Comparison of ENCODE assay signal across 9 cellular contexts in the genomic region with DNA sequence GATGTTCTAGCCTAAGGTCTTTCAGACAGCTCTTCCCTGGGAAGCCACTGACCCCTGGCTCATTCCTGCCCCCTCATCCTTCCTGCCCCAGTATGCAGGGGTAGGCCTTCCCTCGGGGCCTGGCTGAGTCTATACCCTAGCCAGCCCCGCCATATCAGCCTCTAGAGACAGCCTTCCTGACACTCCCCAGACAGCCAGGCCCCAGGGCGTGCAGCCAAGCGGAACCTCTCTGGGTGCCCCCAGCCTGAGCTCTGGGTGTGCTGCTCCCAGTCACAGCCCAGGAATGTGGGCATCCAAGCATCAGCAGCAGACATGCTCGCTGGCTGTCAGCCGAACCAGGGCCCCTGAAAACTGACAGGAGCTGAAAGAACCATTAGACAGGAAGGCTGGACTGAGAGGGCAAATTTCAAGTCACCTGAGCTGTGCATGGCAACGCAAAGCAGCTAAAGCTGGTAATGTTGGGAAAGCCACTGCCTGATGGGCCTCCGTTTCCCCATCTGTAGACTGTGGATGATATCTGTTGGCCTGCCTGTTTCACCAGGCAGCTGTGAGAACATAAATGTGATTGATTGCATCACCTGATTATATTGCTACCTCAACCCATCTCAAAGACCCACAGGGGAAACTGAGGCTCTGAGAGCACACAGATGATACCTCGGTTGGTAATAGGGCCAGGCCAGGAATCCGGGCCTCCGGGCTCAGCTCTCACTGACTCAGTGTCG.
DNase-seq lines count a peak whose midpoint lies in the region; ATAC-seq and TF ChIP-seq lines count a peak whose summit lies in the region.
"Had no signal": no experiment of that assay in that cellular context is flagged by ENCODE, and none has a peak within 500 bp of the region (broad histone marks: within the 10 kb centered on the region; RNA-seq: fewer than 3 reads in every experiment).

No MANE protein-coding gene starts in this region.

- H3K9me3 Mint-ChIP-seq in endodermal cell: peaks cover 7% of the 10 kb centered on the region

- H3K4me1 ChIP-seq in PC-3 (ENCODE audit: insufficient read depth, low read length) (peaks cover 16% of the 10 kb centered on the region), endodermal cell (ENCODE audit: control insufficient read depth, insufficient read depth, low read length) (no peaks in the 10 kb centered on the region)

- H3K4me3 ChIP-seq in AG09309 (ENCODE audit: control insufficient read depth, low read depth, low read length) (no peak overlapping the region), PC-3 (ENCODE audit: low read length) (no peak overlapping the region), fibroblast of pulmonary artery (replicated peaks; ENCODE audit: low read depth, low read length) (no peak overlapping the region), endodermal cell (ENCODE audit: low read length) (no peak overlapping the region)

- DNase-seq in AG09309 (ENCODE audit: low read depth): peak; percentile 18
- DNase-seq in PC-3: peak; percentile 98
- peak; percentile 84 for DNase-seq in fibroblast of pulmonary artery (ENCODE audit: low read depth)
- DNase-seq in non-pigmented ciliary epithelial cell (ENCODE audit: low read depth): peak; percentile 43
- no peak for DNase-seq in endodermal cell
- no peak for DNase-seq in SKM-1 (lab: John Stamatoyannopoulos, UW; ENCODE audit: unreplicated experiment)
- no peak for DNase-seq in NCI-H524 (lab: John Stamatoyannopoulos, UW)
- no peak for DNase-seq in activated CD4-positive, alpha-beta T cell treated with anti-CD3 and anti-CD28 coated beads, Interleukin-2, amount 50 U/mL, for 4 hours
- DNase-seq: DMS79 treated with DMSO at 0.1 percent for 48 hours had no signal

- CTCF ChIA-PET in PC-3 (lab: Charles Lee): interaction anchor here (0.6 kb wide), 1 partner anchor 386 kb away, joined by 3 read pairs; no protein-coding TSS in a partner anchor

- no peaks in the 10 kb centered on the region for H3K27me3 ChIP-seq in PC-3 (ENCODE audit: low read length)
- no peaks in the 10 kb centered on the region for H3K27me3 ChIP-seq in endodermal cell (ENCODE audit: control insufficient read depth, insufficient read depth, low read length, poor library complexity, severe bottlenecking)

- H3K36me3 Mint-ChIP-seq in endodermal cell (ENCODE audit: low read depth): no peaks in the 10 kb centered on the region

- no TSS peak for BruUV-seq in PC-3 (replicated peaks; lab: Mats Ljungman, UMichigan)

- no peaks in the 10 kb centered on the region for H3F3A ChIP-seq in PC-3 (ENCODE audit: low read length, unreplicated experiment)

- no peaks in the 10 kb centered on the region for H4K20me1 ChIP-seq in PC-3 (ENCODE audit: low read length)

- H3K36me3 ChIP-seq in PC-3 (ENCODE audit: low read depth, low read length) (no peaks in the 10 kb centered on the region), endodermal cell (ENCODE audit: control insufficient read depth, insufficient read depth, low read length) (no peaks in the 10 kb centered on the region)

- peak; percentile 99 for ATAC-seq in PC-3

- no peaks in the 10 kb centered on the region for H3K9me3 ChIP-seq in PC-3 (ENCODE audit: low read length)
- no peaks in the 10 kb centered on the region for H3K9me3 ChIP-seq in endodermal cell (ENCODE audit: control insufficient read depth, low read length)

- H3K27ac Mint-ChIP-seq in endodermal cell: no peak overlapping the region

- no peaks in the 10 kb centered on the region for H3K79me2 ChIP-seq in PC-3 (ENCODE audit: low read length)

- intact Hi-C loops in PC-3 (cut with micrococcal nuclease): no loop called here

- peaks cover 2% of the 10 kb centered on the region for H3K27me3 Mint-ChIP-seq in endodermal cell (ENCODE audit: insufficient read depth)

- H3K9ac ChIP-seq in PC-3 (ENCODE audit: low read length) (peak overlapping the region; percentile 10; the same call in 1 of the 2 replicates), endodermal cell (ENCODE audit: extremely low read depth, low read length, poor library complexity, severe bottlenecking) (no peak overlapping the region)

- TF ChIP-seq CTCF in AG09309 (IDR thresholded peaks at IDR 0.05; ENCODE audit: control insufficient read depth, insufficient read depth, low read depth, low read length, missing control alignments) (no peak), PC-3 (conservative IDR thresholded peaks at IDR 0.05; ENCODE audit: low read depth, low read length) (no peak), fibroblast of pulmonary artery (IDR thresholded peaks at IDR 0.05; ENCODE audit: low read length, missing control alignments) (no peak), endodermal cell (conservative IDR thresholded peaks at IDR 0.05) (no peak)

- POLR2A ChIA-PET in PC-3 (lab: Charles Lee; ENCODE audit: unreplicated experiment): no interaction called here

- peak overlapping the region; percentile 54 for H3K27ac ChIP-seq in PC-3 (ENCODE audit: low read length)
- H3K27ac ChIP-seq in endodermal cell (ENCODE audit: low read depth, low read length): no peak overlapping the region

- H2AFZ ChIP-seq in PC-3 (ENCODE audit: low read length): peak overlapping the region; percentile 74

- no peak overlapping the region for H3K4me3 Mint-ChIP-seq in endodermal cell

- no peaks in the 10 kb centered on the region for H3K9me2 ChIP-seq in PC-3 (replicated peaks; ENCODE audit: low read length)

- WGBS in endodermal cell (ENCODE audit: insufficient coverage in 1 of 2, insufficient read length in 1 of 2), 2 experiments: 93 to 95% methylated on average over 10 to 12 of the region's 12 CpGs

- peak overlapping the region; percentile 38 for H3K4me2 ChIP-seq in PC-3 (ENCODE audit: low read length)

- H3K4me1 Mint-ChIP-seq in endodermal cell: peaks cover 7% of the 10 kb centered on the region

Comparison
In these comparisons a context has a peak if more than half of its experiments do, and no peak if none do; other contexts are left out.
1. DNase-seq: peak in AG09309 (single experiment), PC-3 (single experiment), fibroblast of pulmonary artery (single experiment) and non-pigmented ciliary epithelial cell (single experiment); none in endodermal cell (single experiment), SKM-1 (single experiment), NCI-H524 (0 of 2) and activated CD4-positive, alpha-beta T cell treated with anti-CD3 and anti-CD28 coated beads, Interleukin-2, amount 50 U/mL, for 4 hours (0 of 2).